In genomic region chr7:38335123-38335489, GRCh38 we compare ENCODE assay signal across 1 cellular context.
TF ChIP-seq lines count a peak whose summit lies in the region.

No MANE protein-coding gene starts in this region.

TF ChIP-seq in GM23338, 12 proteins besides CTCF, POLR2A, EP300 and RAD21 (continued from another document):
- TF ChIP-seq ZNF462 (CRISPR knock-in tag; IDR thresholded peaks at IDR 0.05), result no peak
- TF ChIP-seq ZNF331 (CRISPR knock-in tag; IDR thresholded peaks at IDR 0.05; ENCODE audit: low read depth), result no peak
- no peak for TF ChIP-seq ETS1 (IDR thresholded peaks at IDR 0.05)
- TF ChIP-seq REST (IDR thresholded peaks at IDR 0.05; ENCODE audit: unreplicated experiment), result no peak
- TF ChIP-seq ZNF114 (CRISPR knock-in tag; IDR thresholded peaks at IDR 0.05), result no peak
- TF ChIP-seq JUNB (IDR thresholded peaks at IDR 0.05; ENCODE audit: unreplicated experiment), result no peak
